ENCODE assay signal across 2 cellular contexts in the genomic region with DNA sequence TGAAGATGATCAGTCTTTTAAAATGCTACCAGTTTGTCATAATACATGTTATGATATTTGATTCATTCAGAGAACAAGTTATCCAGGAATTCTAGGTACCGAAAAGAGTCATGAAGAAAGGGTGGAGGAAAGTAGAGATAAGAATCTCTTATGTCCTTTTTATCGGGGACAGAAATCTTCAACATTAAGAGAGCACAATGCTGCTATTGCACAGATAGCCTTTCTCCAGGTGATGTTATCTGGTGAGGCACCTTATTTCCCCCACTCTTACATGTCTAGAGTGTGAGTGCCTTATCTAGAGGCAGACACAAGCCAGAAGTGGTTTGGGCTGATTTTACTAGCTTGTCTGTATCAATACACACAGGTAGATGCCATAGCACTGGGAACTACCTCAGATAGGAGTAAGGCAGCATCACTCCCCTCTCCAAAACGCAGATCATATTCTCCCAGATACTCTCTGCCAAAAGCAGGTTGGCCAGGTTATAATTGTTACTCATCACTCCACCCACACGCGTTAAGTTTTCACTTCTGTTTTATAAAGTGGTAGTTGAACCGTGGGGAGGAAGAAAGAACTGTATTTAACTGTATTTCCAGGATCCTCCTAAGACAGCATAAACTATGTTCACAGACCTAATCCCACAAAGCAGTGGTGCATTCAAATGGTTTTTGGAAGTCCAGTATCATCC.
TF ChIP-seq lines count a peak whose summit lies in the region.

No MANE protein-coding gene starts in this region.

TF ChIP-seq in GM12891, 5 proteins besides CTCF, POLR2A, EP300 and RAD21:
- no peak for TF ChIP-seq TAF1 (IDR thresholded peaks at IDR 0.05; ENCODE audit: low read depth, low read length)
- TF ChIP-seq SPI1 (IDR thresholded peaks at IDR 0.05; ENCODE audit: low read depth, low read length), result peak; percentile 33; the same call in 1 of the 2 replicates
- no peak for TF ChIP-seq PAX5 (IDR thresholded peaks at IDR 0.05; ENCODE audit: insufficient read depth, low read length, severe bottlenecking)
- TF ChIP-seq POU2F2 (IDR thresholded peaks at IDR 0.05; ENCODE audit: low read depth, low read length), result no peak

TF ChIP-seq in GM12878, 131 proteins besides CTCF, POLR2A, EP300 and RAD21:
- TF ChIP-seq KAT2A (conservative IDR thresholded peaks at IDR 0.05; ENCODE audit: control insufficient read depth, low read depth, low read length) (no peak), SMAD1 (IDR thresholded peaks at IDR 0.05; ENCODE audit: low read depth, partially characterized antibody) (no peak), TCF7 (IDR thresholded peaks at IDR 0.05; ENCODE audit: borderline replicate concordance) (no peak), RBBP5 (conservative IDR thresholded peaks at IDR 0.05) (no peak), SPI1 (IDR thresholded peaks at IDR 0.05; ENCODE audit: borderline replicate concordance, insufficient read depth, low read depth, low read length) (peak; percentile 15; the same call in 1 of the 2 replicates), SMARCA5 (IDR thresholded peaks at IDR 0.05) (no peak)
